In the genomic region with DNA sequence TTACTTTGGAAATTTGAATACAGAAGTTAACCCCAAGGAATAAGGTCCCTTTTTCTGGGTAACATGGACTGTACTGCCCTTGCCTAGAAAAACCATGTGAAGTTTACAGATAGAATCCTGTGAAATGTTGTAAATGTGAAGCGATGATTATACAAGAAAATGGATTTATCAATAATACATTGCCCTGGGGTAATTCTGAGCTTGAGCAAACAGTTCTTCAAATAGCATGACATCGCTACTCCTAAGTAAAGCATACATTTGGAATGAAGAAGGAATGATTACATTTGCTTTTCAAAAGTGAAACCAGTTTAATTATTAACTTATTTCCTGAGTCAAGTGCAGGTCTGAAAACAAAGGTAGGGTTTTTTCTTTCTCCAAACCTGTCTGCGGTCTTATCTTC, we compare ENCODE assay signal across 1 cellular context.
TF ChIP-seq lines count a peak whose summit lies in the region.

No MANE protein-coding gene starts in this region.

TF ChIP-seq in HepG2, 621 proteins besides CTCF, POLR2A, EP300 and RAD21 (continued from another document):
- TF ChIP-seq, protein P1, sequence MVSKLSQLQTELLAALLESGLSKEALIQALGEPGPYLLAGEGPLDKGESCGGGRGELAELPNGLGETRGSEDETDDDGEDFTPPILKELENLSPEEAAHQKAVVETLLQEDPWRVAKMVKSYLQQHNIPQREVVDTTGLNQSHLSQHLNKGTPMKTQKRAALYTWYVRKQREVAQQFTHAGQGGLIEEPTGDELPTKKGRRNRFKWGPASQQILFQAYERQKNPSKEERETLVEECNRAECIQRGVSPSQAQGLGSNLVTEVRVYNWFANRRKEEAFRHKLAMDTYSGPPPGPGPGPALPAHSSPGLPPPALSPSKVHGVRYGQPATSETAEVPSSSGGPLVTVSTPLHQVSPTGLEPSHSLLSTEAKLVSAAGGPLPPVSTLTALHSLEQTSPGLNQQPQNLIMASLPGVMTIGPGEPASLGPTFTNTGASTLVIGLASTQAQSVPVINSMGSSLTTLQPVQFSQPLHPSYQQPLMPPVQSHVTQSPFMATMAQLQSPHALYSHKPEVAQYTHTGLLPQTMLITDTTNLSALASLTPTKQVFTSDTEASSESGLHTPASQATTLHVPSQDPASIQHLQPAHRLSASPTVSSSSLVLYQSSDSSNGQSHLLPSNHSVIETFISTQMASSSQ (IDR thresholded peaks at IDR 0.05; ENCODE audit: low read depth) = peak; percentile 94
- TF ChIP-seq, protein P1 (CRISPR knock-in tag; IDR thresholded peaks at IDR 0.05; ENCODE audit: borderline replicate concordance) = peak; percentile 93; the same call in 1 of the 2 replicates
- TF ChIP-seq, protein P2, sequence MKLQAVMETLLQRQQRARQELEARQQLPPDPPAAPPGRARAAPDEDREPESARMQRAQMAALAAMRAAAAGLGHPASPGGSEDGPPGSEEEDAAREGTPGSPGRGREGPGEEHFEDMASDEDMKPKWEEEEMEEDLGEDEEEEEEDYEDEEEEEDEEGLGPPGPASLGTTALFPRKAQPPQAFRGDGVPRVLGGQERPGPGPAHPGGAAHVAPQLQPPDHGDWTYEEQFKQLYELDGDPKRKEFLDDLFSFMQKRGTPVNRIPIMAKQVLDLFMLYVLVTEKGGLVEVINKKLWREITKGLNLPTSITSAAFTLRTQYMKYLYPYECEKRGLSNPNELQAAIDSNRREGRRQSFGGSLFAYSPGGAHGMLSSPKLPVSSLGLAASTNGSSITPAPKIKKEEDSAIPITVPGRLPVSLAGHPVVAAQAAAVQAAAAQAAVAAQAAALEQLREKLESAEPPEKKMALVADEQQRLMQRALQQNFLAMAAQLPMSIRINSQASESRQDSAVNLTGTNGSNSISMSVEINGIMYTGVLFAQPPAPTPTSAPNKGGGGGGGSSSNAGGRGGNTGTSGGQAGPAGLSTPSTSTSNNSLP (IDR thresholded peaks at IDR 0.05; ENCODE audit: low read depth, low read length) = peak; percentile 78
- no peak for TF ChIP-seq ZNF616 (CRISPR knock-in tag; IDR thresholded peaks at IDR 0.05; ENCODE audit: low read depth)
- no peak for TF ChIP-seq SOX13 (IDR thresholded peaks at IDR 0.05)
- TF ChIP-seq SOX13 (CRISPR knock-in tag; conservative IDR thresholded peaks at IDR 0.05 in 1 of 2, IDR thresholded peaks at IDR 0.05 in 1 of 2) = peak in 1 of 2 experiments; percentile 78; a peak in 2 of 4 replicates
- TF ChIP-seq, protein P3, sequence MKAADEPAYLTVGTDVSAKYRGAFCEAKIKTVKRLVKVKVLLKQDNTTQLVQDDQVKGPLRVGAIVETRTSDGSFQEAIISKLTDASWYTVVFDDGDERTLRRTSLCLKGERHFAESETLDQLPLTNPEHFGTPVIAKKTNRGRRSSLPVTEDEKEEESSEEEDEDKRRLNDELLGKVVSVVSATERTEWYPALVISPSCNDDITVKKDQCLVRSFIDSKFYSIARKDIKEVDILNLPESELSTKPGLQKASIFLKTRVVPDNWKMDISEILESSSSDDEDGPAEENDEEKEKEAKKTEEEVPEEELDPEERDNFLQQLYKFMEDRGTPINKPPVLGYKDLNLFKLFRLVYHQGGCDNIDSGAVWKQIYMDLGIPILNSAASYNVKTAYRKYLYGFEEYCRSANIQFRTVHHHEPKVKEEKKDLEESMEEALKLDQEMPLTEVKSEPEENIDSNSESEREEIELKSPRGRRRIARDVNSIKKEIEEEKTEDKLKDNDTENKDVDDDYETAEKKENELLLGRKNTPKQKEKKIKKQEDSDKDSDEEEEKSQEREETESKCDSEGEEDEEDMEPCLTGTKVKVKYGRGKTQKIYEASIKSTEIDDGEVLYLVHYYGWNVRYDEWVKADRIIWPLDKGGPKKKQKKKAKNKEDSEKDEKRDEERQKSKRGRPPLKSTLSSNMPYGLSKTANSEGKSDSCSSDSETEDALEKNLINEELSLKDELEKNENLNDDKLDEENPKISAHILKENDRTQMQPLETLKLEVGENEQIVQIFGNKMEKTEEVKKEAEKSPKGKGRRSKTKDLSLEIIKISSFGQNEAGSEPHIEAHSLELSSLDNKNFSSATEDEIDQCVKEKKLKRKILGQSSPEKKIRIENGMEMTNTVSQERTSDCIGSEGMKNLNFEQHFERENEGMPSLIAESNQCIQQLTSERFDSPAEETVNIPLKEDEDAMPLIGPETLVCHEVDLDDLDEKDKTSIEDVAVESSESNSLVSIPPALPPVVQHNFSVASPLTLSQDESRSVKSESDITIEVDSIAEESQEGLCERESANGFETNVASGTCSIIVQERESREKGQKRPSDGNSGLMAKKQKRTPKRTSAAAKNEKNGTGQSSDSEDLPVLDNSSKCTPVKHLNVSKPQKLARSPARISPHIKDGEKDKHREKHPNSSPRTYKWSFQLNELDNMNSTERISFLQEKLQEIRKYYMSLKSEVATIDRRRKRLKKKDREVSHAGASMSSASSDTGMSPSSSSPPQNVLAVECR (CRISPR knock-in tag; IDR thresholded peaks at IDR 0.05; ENCODE audit: borderline replicate concordance) = no peak
- no peak for TF ChIP-seq FOXP1 (IDR thresholded peaks at IDR 0.05)
- TF ChIP-seq FOXP1 (CRISPR knock-in tag; IDR thresholded peaks at IDR 0.05) = peak; percentile 43; the same call in 1 of the 2 replicates
- TF ChIP-seq HMG20A (CRISPR knock-in tag; IDR thresholded peaks at IDR 0.05; ENCODE audit: borderline replicate concordance) = peak; percentile 74
- 0 out of 2 replicates have a peak, but pooled peaks have one; percentile 14 for TF ChIP-seq SIX1 (CRISPR knock-in tag; IDR thresholded peaks at IDR 0.05; ENCODE audit: borderline replicate concordance)
- peak; percentile 67; the same call in 1 of the 2 replicates for TF ChIP-seq GATAD2A (CRISPR knock-in tag; IDR thresholded peaks at IDR 0.05)
- TF ChIP-seq SETDB1 (CRISPR knock-in tag; IDR thresholded peaks at IDR 0.05; ENCODE audit: borderline replicate concordance) = no peak
- TF ChIP-seq IRF2 (CRISPR knock-in tag; IDR thresholded peaks at IDR 0.05) = peak; percentile 92; the same call in 1 of the 2 replicates
- TF ChIP-seq MIXL1 (CRISPR knock-in tag; IDR thresholded peaks at IDR 0.05) = peak; percentile 67; the same call in 1 of the 2 replicates
- peak; percentile 37; the same call in 1 of the 2 replicates for TF ChIP-seq CREM (IDR thresholded peaks at IDR 0.05)
- no peak for TF ChIP-seq CREM (CRISPR knock-in tag; IDR thresholded peaks at IDR 0.05)
- no peak for TF ChIP-seq ARNT (IDR thresholded peaks at IDR 0.05)
- TF ChIP-seq NCOA2 (CRISPR knock-in tag; IDR thresholded peaks at IDR 0.05) = peak; percentile 39; the same call in 1 of the 2 replicates
- peak; percentile 26; the same call in 1 of the 2 replicates for TF ChIP-seq HNF4A (CRISPR knock-in tag; IDR thresholded peaks at IDR 0.05)
- TF ChIP-seq SOX5 (CRISPR knock-in tag; IDR thresholded peaks at IDR 0.05; ENCODE audit: borderline replicate concordance) = peak; percentile 71; the same call in 1 of the 2 replicates
- TF ChIP-seq, protein P4, sequence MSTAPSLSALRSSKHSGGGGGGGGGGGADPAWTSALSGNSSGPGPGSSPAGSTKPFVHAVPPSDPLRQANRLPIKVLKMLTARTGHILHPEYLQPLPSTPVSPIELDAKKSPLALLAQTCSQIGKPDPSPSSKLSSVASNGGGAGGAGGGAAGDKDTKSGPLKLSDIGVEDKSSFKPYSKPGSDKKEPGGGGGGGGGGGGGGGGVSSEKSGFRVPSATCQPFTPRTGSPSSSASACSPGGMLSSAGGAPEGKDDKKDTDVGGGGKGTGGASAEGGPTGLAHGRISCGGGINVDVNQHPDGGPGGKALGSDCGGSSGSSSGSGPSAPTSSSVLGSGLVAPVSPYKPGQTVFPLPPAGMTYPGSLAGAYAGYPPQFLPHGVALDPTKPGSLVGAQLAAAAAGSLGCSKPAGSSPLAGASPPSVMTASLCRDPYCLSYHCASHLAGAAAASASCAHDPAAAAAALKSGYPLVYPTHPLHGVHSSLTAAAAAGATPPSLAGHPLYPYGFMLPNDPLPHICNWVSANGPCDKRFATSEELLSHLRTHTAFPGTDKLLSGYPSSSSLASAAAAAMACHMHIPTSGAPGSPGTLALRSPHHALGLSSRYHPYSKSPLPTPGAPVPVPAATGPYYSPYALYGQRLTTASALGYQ (CRISPR knock-in tag; IDR thresholded peaks at IDR 0.05) = 0 out of 2 replicates have a peak, but pooled peaks have one; percentile 31
- TF ChIP-seq, protein P5, sequence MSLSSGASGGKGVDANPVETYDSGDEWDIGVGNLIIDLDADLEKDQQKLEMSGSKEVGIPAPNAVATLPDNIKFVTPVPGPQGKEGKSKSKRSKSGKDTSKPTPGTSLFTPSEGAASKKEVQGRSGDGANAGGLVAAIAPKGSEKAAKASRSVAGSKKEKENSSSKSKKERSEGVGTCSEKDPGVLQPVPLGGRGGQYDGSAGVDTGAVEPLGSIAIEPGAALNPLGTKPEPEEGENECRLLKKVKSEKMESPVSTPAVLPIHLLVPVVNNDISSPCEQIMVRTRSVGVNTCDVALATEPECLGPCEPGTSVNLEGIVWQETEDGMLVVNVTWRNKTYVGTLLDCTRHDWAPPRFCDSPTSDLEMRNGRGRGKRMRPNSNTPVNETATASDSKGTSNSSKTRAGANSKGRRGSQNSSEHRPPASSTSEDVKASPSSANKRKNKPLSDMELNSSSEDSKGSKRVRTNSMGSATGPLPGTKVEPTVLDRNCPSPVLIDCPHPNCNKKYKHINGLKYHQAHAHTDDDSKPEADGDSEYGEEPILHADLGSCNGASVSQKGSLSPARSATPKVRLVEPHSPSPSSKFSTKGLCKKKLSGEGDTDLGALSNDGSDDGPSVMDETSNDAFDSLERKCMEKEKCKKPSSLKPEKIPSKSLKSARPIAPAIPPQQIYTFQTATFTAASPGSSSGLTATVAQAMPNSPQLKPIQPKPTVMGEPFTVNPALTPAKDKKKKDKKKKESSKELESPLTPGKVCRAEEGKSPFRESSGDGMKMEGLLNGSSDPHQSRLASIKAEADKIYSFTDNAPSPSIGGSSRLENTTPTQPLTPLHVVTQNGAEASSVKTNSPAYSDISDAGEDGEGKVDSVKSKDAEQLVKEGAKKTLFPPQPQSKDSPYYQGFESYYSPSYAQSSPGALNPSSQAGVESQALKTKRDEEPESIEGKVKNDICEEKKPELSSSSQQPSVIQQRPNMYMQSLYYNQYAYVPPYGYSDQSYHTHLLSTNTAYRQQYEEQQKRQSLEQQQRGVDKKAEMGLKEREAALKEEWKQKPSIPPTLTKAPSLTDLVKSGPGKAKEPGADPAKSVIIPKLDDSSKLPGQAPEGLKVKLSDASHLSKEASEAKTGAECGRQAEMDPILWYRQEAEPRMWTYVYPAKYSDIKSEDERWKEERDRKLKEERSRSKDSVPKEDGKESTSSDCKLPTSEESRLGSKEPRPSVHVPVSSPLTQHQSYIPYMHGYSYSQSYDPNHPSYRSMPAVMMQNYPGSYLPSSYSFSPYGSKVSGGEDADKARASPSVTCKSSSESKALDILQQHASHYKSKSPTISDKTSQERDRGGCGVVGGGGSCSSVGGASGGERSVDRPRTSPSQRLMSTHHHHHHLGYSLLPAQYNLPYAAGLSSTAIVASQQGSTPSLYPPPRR (CRISPR knock-in tag; IDR thresholded peaks at IDR 0.05; ENCODE audit: borderline replicate concordance) = peak; percentile 81
- no peak for TF ChIP-seq ZNF256 (CRISPR knock-in tag; conservative IDR thresholded peaks at IDR 0.05)
- TF ChIP-seq RARA (CRISPR knock-in tag; IDR thresholded peaks at IDR 0.05) = peak; percentile 87
- TF ChIP-seq ZNF263 (CRISPR knock-in tag; IDR thresholded peaks at IDR 0.05) = no peak
- TF ChIP-seq KAT2B (IDR thresholded peaks at IDR 0.05; ENCODE audit: borderline replicate concordance, low read depth, low read length) = peak; percentile 66
- 0 out of 2 replicates have a peak, but pooled peaks have one; percentile 30 for TF ChIP-seq RCOR2 (CRISPR knock-in tag; IDR thresholded peaks at IDR 0.05)
- TF ChIP-seq FOXA3 (CRISPR knock-in tag; IDR thresholded peaks at IDR 0.05) = peak; percentile 71
- TF ChIP-seq ZFP1 (CRISPR knock-in tag; IDR thresholded peaks at IDR 0.05) = no peak
- TF ChIP-seq, protein P6, sequence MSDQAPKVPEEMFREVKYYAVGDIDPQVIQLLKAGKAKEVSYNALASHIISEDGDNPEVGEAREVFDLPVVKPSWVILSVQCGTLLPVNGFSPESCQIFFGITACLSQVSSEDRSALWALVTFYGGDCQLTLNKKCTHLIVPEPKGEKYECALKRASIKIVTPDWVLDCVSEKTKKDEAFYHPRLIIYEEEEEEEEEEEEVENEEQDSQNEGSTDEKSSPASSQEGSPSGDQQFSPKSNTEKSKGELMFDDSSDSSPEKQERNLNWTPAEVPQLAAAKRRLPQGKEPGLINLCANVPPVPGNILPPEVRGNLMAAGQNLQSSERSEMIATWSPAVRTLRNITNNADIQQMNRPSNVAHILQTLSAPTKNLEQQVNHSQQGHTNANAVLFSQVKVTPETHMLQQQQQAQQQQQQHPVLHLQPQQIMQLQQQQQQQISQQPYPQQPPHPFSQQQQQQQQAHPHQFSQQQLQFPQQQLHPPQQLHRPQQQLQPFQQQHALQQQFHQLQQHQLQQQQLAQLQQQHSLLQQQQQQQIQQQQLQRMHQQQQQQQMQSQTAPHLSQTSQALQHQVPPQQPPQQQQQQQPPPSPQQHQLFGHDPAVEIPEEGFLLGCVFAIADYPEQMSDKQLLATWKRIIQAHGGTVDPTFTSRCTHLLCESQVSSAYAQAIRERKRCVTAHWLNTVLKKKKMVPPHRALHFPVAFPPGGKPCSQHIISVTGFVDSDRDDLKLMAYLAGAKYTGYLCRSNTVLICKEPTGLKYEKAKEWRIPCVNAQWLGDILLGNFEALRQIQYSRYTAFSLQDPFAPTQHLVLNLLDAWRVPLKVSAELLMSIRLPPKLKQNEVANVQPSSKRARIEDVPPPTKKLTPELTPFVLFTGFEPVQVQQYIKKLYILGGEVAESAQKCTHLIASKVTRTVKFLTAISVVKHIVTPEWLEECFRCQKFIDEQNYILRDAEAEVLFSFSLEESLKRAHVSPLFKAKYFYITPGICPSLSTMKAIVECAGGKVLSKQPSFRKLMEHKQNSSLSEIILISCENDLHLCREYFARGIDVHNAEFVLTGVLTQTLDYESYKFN (CRISPR knock-in tag; conservative IDR thresholded peaks at IDR 0.05) = peak; percentile 53; the same call in 1 of the 2 replicates
- TF ChIP-seq ZNF598 (CRISPR knock-in tag; IDR thresholded peaks at IDR 0.05; ENCODE audit: borderline replicate concordance) = no peak
- TF ChIP-seq ISL2 (CRISPR knock-in tag; IDR thresholded peaks at IDR 0.05) = peak; percentile 54; the same call in 1 of the 2 replicates
